ENCODE assay signal across 16 cellular contexts in the genomic region with DNA sequence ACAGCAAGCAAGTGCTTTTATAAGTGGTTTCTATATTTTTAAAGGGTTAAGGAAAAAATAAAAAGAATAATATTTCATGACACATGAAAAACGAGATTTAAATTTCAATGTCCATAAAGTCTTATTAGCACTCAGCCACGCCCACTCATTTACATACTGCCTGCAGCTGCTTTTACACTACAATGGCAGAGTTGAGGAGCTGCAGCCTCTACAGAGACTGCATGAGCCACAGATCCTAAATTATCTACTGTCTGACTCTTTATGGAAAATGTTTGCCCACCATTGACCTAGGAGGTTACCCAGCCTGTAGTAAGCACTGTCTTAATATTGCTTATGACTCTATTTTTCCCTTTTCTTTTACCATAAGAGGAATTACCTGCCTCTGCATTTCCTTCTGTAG.
"Had no signal": no experiment of that assay in that cellular context is flagged by ENCODE, and none has a peak within 500 bp of the region (broad histone marks: within the 10 kb centered on the region; RNA-seq: fewer than 3 reads in every experiment).

No MANE protein-coding gene starts in this region.

- H3K4me1 ChIP-seq: gastroesophageal sphincter, tibial nerve, vagina had no signal

- ATAC-seq: activated CD8-positive, alpha-beta T cell treated with anti-CD3 and anti-CD28 coated beads for 36 hours; effector memory CD8-positive, alpha-beta T cell; gastroesophageal sphincter; natural killer cell; right cardiac atrium; stimulated activated naive B cell treated with anti-CD40 and anti-IgM and Interleukin-4, amounts not matched to agents 10 μg/mL and 1 μg/mL and 100 μg/mL, for 72 hours had no signal

- DNase-seq: activated CD4-positive, alpha-beta T cell treated with anti-CD3 and anti-CD28 coated beads for 4 hours; activated CD8-positive, alpha-beta memory T cell treated with anti-CD3 and anti-CD28 coated beads, Interleukin-2, amount 50 U/mL, for 4 hours; activated CD8-positive, alpha-beta T cell treated with anti-CD3 and anti-CD28 coated beads for 36 hours; activated naive CD4-positive, alpha-beta T cell; central memory CD4-positive, alpha-beta T cell; effector memory CD8-positive, alpha-beta T cell; natural killer cell; right cardiac atrium; stimulated activated CD4-positive, alpha-beta T cell treated with anti-CD3 and anti-CD28 coated beads, Interleukin-2, amount 100 ng/mL, for 24 hours; stimulated activated naive B cell treated with anti-CD40 and anti-IgM and Interleukin-4, amounts not matched to agents 10 μg/mL and 1 μg/mL and 100 μg/mL, for 72 hours had no signal

- H3K27ac ChIP-seq: epithelial cell of prostate, gastroesophageal sphincter, tibial nerve, vagina, VCaP had no signal

- H3K27ac Mint-ChIP-seq: activated CD8-positive, alpha-beta T cell treated with anti-CD3 and anti-CD28 coated beads for 36 hours; effector memory CD8-positive, alpha-beta T cell; natural killer cell; stimulated activated naive B cell treated with anti-CD40 and anti-IgM and Interleukin-4, amounts not matched to agents 10 μg/mL and 1 μg/mL and 100 μg/mL, for 72 hours had no signal

- H3K4me1 Mint-ChIP-seq: natural killer cell; stimulated activated naive B cell treated with anti-CD40 and anti-IgM and Interleukin-4, amounts not matched to agents 10 μg/mL and 1 μg/mL and 100 μg/mL, for 72 hours had no signal

- H3K36me3 Mint-ChIP-seq: natural killer cell; stimulated activated naive B cell treated with anti-CD40 and anti-IgM and Interleukin-4, amounts not matched to agents 10 μg/mL and 1 μg/mL and 100 μg/mL, for 72 hours had no signal

- H3K4me3 Mint-ChIP-seq: activated CD8-positive, alpha-beta T cell treated with anti-CD3 and anti-CD28 coated beads for 36 hours; effector memory CD8-positive, alpha-beta T cell; natural killer cell; stimulated activated naive B cell treated with anti-CD40 and anti-IgM and Interleukin-4, amounts not matched to agents 10 μg/mL and 1 μg/mL and 100 μg/mL, for 72 hours had no signal

- H3K9me3 ChIP-seq: vagina had no signal

- H3K4me3 ChIP-seq: gastroesophageal sphincter, lung, tibial nerve, vagina had no signal

- H3K27me3 ChIP-seq: tibial nerve, vagina had no signal

- H3K36me3 ChIP-seq: gastroesophageal sphincter, tibial nerve, vagina had no signal
